1 cellular context compared by ENCODE assay signal in genomic region chr17:45863857-45864654, GRCh38.
TF ChIP-seq lines count a peak whose summit lies in the region.

No MANE protein-coding gene starts in this region.

TF ChIP-seq in HepG2, 621 proteins besides CTCF, POLR2A, EP300 and RAD21:
- TF ChIP-seq TCF7 (IDR thresholded peaks at IDR 0.05; ENCODE audit: low read depth): no peak
- no peak for TF ChIP-seq ZFP62 (CRISPR knock-in tag; IDR thresholded peaks at IDR 0.05)
- no peak for TF ChIP-seq ZNF788 (CRISPR knock-in tag; IDR thresholded peaks at IDR 0.05; ENCODE audit: borderline replicate concordance)
